Comparison of ENCODE assay signal across 8 cellular contexts in genomic region chr7:72953901-72954562, GRCh38. TPM values are rescaled to one million over a fixed set of nuclear protein-coding genes. Genes with fewer than 3 reads are reported as not detected.
DNase-seq lines count a peak whose midpoint lies in the region; ATAC-seq, FAIRE-seq and TF ChIP-seq lines count a peak whose summit lies in the region.
"Not testable (repeated sequence)": the region's sequence is repeated elsewhere in the genome, so short reads cannot be mapped to it uniquely, and the experiment has no call there.

No MANE protein-coding gene starts in this region.

- not testable (repeated sequence) for H3K4me1 Mint-ChIP-seq in activated CD8-positive, alpha-beta T cell treated with anti-CD3 and anti-CD28 coated beads, Interleukin-2, amount 10 ng/mL, durations not matched to agents 7 days and 5 days (ENCODE audit: low read depth); memory B cell

- H3K27me3 Mint-ChIP-seq in activated CD8-positive, alpha-beta T cell treated with anti-CD3 and anti-CD28 coated beads, Interleukin-2, amount 10 ng/mL, durations not matched to agents 7 days and 5 days (ENCODE audit: low read depth); memory B cell: not testable (repeated sequence)

- not testable (repeated sequence) for H3K36me3 Mint-ChIP-seq in activated CD8-positive, alpha-beta T cell treated with anti-CD3 and anti-CD28 coated beads, Interleukin-2, amount 10 ng/mL, durations not matched to agents 7 days and 5 days (ENCODE audit: low read depth); memory B cell

- intact Hi-C loops in esophagus squamous epithelium (cut with DNase I) = not testable (repeated sequence)

- DNase-seq in GM12891 (ENCODE audit: insufficient read length, low spot score); activated CD8-positive, alpha-beta T cell treated with anti-CD3 and anti-CD28 coated beads, Interleukin-2, amount 10 ng/mL, durations not matched to agents 7 days and 5 days; esophagus squamous epithelium (lab: John Stamatoyannopoulos, UW); memory B cell (ENCODE audit: low spot score in 2 of 2); suprapubic skin (ENCODE audit: low spot score in 2 of 2): not testable (repeated sequence)

- FAIRE-seq in GM12891 (lab: Jason Lieb, UNC) = peak; percentile 20

- not testable (repeated sequence) for H3K27me3 ChIP-seq in esophagus squamous epithelium, suprapubic skin

- not testable (repeated sequence) for TF ChIP-seq CTCF in esophagus squamous epithelium (IDR thresholded peaks at IDR 0.05); suprapubic skin (IDR thresholded peaks at IDR 0.05)

- CTCF ChIA-PET in activated CD8-positive, alpha-beta T cell treated with anti-CD3 and anti-CD28 coated beads, Interleukin-2, amount 10 ng/mL, durations not matched to agents 7 days and 5 days (lab: Charles Lee) = not testable (repeated sequence)

- POLR2A ChIA-PET in activated CD8-positive, alpha-beta T cell treated with anti-CD3 and anti-CD28 coated beads, Interleukin-2, amount 10 ng/mL, durations not matched to agents 7 days and 5 days (lab: Charles Lee) = not testable (repeated sequence)

- not testable (repeated sequence) for H3K9me3 Mint-ChIP-seq in activated CD8-positive, alpha-beta T cell treated with anti-CD3 and anti-CD28 coated beads, Interleukin-2, amount 10 ng/mL, durations not matched to agents 7 days and 5 days (ENCODE audit: insufficient read depth); memory B cell

- H3K27ac Mint-ChIP-seq in activated CD8-positive, alpha-beta T cell treated with anti-CD3 and anti-CD28 coated beads, Interleukin-2, amount 10 ng/mL, durations not matched to agents 7 days and 5 days; memory B cell: not testable (repeated sequence)

- TF ChIP-seq POLR2A in GM12891 (IDR thresholded peaks at IDR 0.05; ENCODE audit: low read depth, low read length); esophagus squamous epithelium (IDR thresholded peaks at IDR 0.05); suprapubic skin (IDR thresholded peaks at IDR 0.05): not testable (repeated sequence)

- H3K36me3 ChIP-seq in esophagus squamous epithelium = peaks cover 0 to 12% (median 0%) of the 10 kb centered on the region in 3 donors
- H3K36me3 ChIP-seq in suprapubic skin = not testable (repeated sequence)

- H3K9me3 ChIP-seq in esophagus squamous epithelium, suprapubic skin: not testable (repeated sequence)

- peak; percentile 54 for ATAC-seq in GM21360 (IDR thresholded peaks at IDR 0.05; ENCODE audit: unreplicated experiment)
- ATAC-seq in HG02852 (IDR thresholded peaks at IDR 0.05; ENCODE audit: unreplicated experiment) = peak; percentile 60
- peak; percentile 57 for ATAC-seq in HG03521 (IDR thresholded peaks at IDR 0.05; ENCODE audit: unreplicated experiment)
- ATAC-seq in activated CD8-positive, alpha-beta T cell treated with anti-CD3 and anti-CD28 coated beads, Interleukin-2, amount 10 ng/mL, durations not matched to agents 7 days and 5 days = peak; percentile 72
- ATAC-seq in memory B cell (ENCODE audit: low read depth) = peak; percentile 52

- H3K4me3 ChIP-seq in esophagus squamous epithelium (peak overlapping the region; percentile 22 to 61 (median 42)), suprapubic skin (peak overlapping the region; percentile 40)

- H3K27ac ChIP-seq in esophagus squamous epithelium = peak overlapping the region in 1 of 4 donors; percentile 60
- H3K27ac ChIP-seq in suprapubic skin = not testable (repeated sequence)

- H3K4me3 Mint-ChIP-seq in activated CD8-positive, alpha-beta T cell treated with anti-CD3 and anti-CD28 coated beads, Interleukin-2, amount 10 ng/mL, durations not matched to agents 7 days and 5 days; memory B cell: not testable (repeated sequence)

- not testable (repeated sequence) for H3K4me1 ChIP-seq in esophagus squamous epithelium, suprapubic skin

- WGBS in esophagus squamous epithelium, 2 donors = no CpG with 5 or more reads among the region's 43 CpGs
- WGBS in suprapubic skin = no CpG with 5 or more reads among the region's 43 CpGs

- TF ChIP-seq EP300 in suprapubic skin (IDR thresholded peaks at IDR 0.05) = not testable (repeated sequence)

RNA-seq across cellular contexts. Expression of gene TRIM74, which starts 15.2 kb away (rescaled TPM):
- polyA plus RNA-seq in GM12891 (2012; ENCODE audit: low read depth, missing spikeins) = 0.32 TPM
- 1 to 10 TPM; 1.4 to 1.7 TPM for total RNA-seq in activated CD8-positive, alpha-beta T cell treated with anti-CD3 and anti-CD28 coated beads, Interleukin-2, amount 10 ng/mL, durations not matched to agents 7 days and 5 days
- total RNA-seq in esophagus squamous epithelium (under 1 TPM in 1 of 4 donors, not detected in 3; 0.38 TPM), suprapubic skin (not detected)

RNA-seq across cellular contexts. Expression of gene POM121, which starts 29.1 kb away (rescaled TPM):
- 29.1 TPM for polyA plus RNA-seq in GM12891 (2012; ENCODE audit: low read depth, missing spikeins)
- total RNA-seq in activated CD8-positive, alpha-beta T cell treated with anti-CD3 and anti-CD28 coated beads, Interleukin-2, amount 10 ng/mL, durations not matched to agents 7 days and 5 days = 10 to 100 TPM; 58.4 to 63.4 TPM
- total RNA-seq in esophagus squamous epithelium (10 to 100 TPM; 12.0 to 20.8 (median 15.7) TPM), suprapubic skin (10 to 100 TPM; 23.4 to 38.2 (median 30.2) TPM)
